1 cellular context compared by ENCODE assay signal in the genomic region with DNA sequence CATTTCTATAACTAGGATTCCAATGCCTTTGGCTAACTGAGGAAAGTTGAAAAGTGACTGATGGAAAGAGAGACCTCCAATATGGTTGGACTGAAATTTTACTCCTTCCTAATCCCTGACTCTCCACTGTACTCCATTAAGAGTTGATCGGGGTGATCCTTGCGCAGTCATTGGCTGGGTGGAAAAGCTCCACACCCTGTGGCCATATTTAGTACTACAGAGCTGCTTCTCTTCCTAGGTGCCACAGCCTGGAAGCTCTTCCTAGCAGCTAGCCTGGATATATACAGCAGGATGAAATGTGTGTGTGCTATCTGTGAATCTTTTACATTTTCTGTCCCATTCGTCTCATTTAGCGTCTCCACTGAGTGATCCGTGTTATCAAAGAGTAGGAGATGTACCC.
TF ChIP-seq lines count a peak whose summit lies in the region.

No MANE protein-coding gene starts in this region.

TF ChIP-seq in GM12878, 131 proteins besides CTCF, POLR2A, EP300 and RAD21:
- TF ChIP-seq IKZF2 (IDR thresholded peaks at IDR 0.05) (no peak), JUND (IDR thresholded peaks at IDR 0.05; ENCODE audit: low read depth, low read length) (no peak), ZBED1 (IDR thresholded peaks at IDR 0.05; ENCODE audit: borderline replicate concordance) (no peak), ETV6 (conservative IDR thresholded peaks at IDR 0.05 in 1 of 2, IDR thresholded peaks at IDR 0.05 in 1 of 2; ENCODE audit: borderline replicate concordance in 1 of 2, low read depth in 1 of 2) (no peak), NFIC (IDR thresholded peaks at IDR 0.05; ENCODE audit: low read depth, low read length) (no peak), RB1 (IDR thresholded peaks at IDR 0.05; ENCODE audit: borderline replicate concordance) (no peak)
- TF ChIP-seq, protein P1, sequence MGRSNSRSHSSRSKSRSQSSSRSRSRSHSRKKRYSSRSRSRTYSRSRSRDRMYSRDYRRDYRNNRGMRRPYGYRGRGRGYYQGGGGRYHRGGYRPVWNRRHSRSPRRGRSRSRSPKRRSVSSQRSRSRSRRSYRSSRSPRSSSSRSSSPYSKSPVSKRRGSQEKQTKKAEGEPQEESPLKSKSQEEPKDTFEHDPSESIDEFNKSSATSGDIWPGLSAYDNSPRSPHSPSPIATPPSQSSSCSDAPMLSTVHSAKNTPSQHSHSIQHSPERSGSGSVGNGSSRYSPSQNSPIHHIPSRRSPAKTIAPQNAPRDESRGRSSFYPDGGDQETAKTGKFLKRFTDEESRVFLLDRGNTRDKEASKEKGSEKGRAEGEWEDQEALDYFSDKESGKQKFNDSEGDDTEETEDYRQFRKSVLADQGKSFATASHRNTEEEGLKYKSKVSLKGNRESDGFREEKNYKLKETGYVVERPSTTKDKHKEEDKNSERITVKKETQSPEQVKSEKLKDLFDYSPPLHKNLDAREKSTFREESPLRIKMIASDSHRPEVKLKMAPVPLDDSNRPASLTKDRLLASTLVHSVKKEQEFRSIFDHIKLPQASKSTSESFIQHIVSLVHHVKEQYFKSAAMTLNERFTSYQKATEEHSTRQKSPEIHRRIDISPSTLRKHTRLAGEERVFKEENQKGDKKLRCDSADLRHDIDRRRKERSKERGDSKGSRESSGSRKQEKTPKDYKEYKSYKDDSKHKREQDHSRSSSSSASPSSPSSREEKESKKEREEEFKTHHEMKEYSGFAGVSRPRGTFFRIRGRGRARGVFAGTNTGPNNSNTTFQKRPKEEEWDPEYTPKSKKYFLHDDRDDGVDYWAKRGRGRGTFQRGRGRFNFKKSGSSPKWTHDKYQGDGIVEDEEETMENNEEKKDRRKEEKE (IDR thresholded peaks at IDR 0.05): no peak
